In the genomic region with DNA sequence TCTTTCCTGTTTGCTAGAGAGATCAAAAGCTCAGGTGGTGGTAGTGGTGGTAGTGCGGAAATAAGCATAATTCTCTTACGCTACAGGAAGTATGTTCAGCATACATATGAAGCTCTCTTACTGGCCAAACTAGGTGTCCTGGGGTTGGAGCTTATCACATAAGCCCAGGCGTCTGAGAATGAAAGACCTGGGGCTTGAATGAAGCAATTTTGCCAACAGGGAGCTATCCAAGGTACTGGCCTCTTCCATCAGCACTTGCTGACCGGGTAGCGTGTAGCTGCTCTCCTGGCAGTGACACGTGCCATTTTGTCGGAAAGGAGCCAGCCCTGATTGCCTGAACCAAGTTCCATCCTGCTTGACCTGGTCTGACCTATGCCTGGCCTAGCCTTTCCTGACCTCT, we compare ENCODE assay signal across 9 cellular contexts.
DNase-seq lines count a peak whose midpoint lies in the region; ATAC-seq, FAIRE-seq and TF ChIP-seq lines count a peak whose summit lies in the region.
"Had no signal": no experiment of that assay in that cellular context is flagged by ENCODE, and none has a peak within 500 bp of the region (broad histone marks: within the 10 kb centered on the region; RNA-seq: fewer than 3 reads in every experiment).

No MANE protein-coding gene starts in this region.

- no peak for FAIRE-seq in GM19239 (lab: Jason Lieb, UNC)

- peak; percentile 48 for DNase-seq in GM10266 (ENCODE audit: extremely low spot score)
- peak; percentile 8 for DNase-seq in NCI-H1048 (lab: John Stamatoyannopoulos, UW)
- DNase-seq in dedifferentiated amniotic fluid mesenchymal stem cell (ENCODE audit: extremely low spot score) = peak; percentile 44
- DNase-seq in nephron progenitor cell = peak; percentile 70
- no peak for DNase-seq in hippocampal formation (lab: John Stamatoyannopoulos, UW)
- DNase-seq in GM19239 (ENCODE audit: insufficient read length, low spot score) = no peak
- DNase-seq in chondrocyte (ENCODE audit: low spot score) = no peak

- TF ChIP-seq CTCF in GM10266 (IDR thresholded peaks at IDR 0.05; ENCODE audit: control insufficient read depth, insufficient read depth, low read depth, missing control alignments) = no peak
- TF ChIP-seq CTCF in nephron progenitor cell (IDR thresholded peaks at IDR 0.05) = no peak
- no peak for TF ChIP-seq CTCF in chondrocyte (IDR thresholded peaks at IDR 0.05)

- H3K27me3 Mint-ChIP-seq in nephron progenitor cell (ENCODE audit: low read depth, poor library complexity) (peaks cover 7% of the 10 kb centered on the region), chondrocyte (ENCODE audit: low read depth) (peaks cover 6% of the 10 kb centered on the region)

- H3K9me3 Mint-ChIP-seq in nephron progenitor cell (peaks cover 12% of the 10 kb centered on the region), chondrocyte (ENCODE audit: low read depth) (no peaks in the 10 kb centered on the region)
- H3K9me3 Mint-ChIP-seq: dendritic cell treated with granulocyte-macrophage colony-stimulating factor and Interleukin-4, amounts not matched to agents 40 ng/mL and 50 ng/mL, for 4 days had no signal

- ATAC-seq in GM18498 (IDR thresholded peaks at IDR 0.05; ENCODE audit: unreplicated experiment) = no peak

- no peak overlapping the region for H3K27ac Mint-ChIP-seq in nephron progenitor cell
- no peak overlapping the region for H3K27ac Mint-ChIP-seq in chondrocyte (ENCODE audit: unreplicated experiment)
- H3K27ac Mint-ChIP-seq: dendritic cell treated with granulocyte-macrophage colony-stimulating factor and Interleukin-4, amounts not matched to agents 40 ng/mL and 50 ng/mL, for 4 days had no signal

- H3K4me3 Mint-ChIP-seq in nephron progenitor cell = no peak overlapping the region
- H3K4me3 Mint-ChIP-seq in chondrocyte (ENCODE audit: unreplicated experiment) = no peak overlapping the region
- H3K4me3 Mint-ChIP-seq: dendritic cell treated with granulocyte-macrophage colony-stimulating factor and Interleukin-4, amounts not matched to agents 40 ng/mL and 50 ng/mL, for 4 days had no signal

- no peaks in the 10 kb centered on the region for H3K36me3 Mint-ChIP-seq in nephron progenitor cell (ENCODE audit: low read depth)
- H3K36me3 Mint-ChIP-seq in chondrocyte (ENCODE audit: low read depth) = no peaks in the 10 kb centered on the region

- H3K4me1 Mint-ChIP-seq in nephron progenitor cell = no peaks in the 10 kb centered on the region
- H3K4me1 Mint-ChIP-seq in chondrocyte (ENCODE audit: low read depth) = no peaks in the 10 kb centered on the region

Comparison
In these comparisons a context has a peak if more than half of its experiments do, and no peak if none do; other contexts are left out.
1. DNase-seq: peak in GM10266 (single experiment), NCI-H1048 (single experiment), dedifferentiated amniotic fluid mesenchymal stem cell (single experiment) and nephron progenitor cell (single experiment); none in hippocampal formation (0 of 2), GM19239 (single experiment) and chondrocyte (single experiment).